In genomic region chr17:16322636-16323035, GRCh38 we compare ENCODE assay signal across 1 cellular context.
TF ChIP-seq lines count a peak whose summit lies in the region.

No MANE protein-coding gene starts in this region.

TF ChIP-seq in A549, 52 proteins besides CTCF, POLR2A, EP300 and RAD21 (continued from another document):
- TF ChIP-seq SREBF2 (IDR thresholded peaks at IDR 0.05) (no peak), HEYL (CRISPR knock-in tag; IDR thresholded peaks at IDR 0.05) (no peak), POLR2AphosphoS2 (conservative IDR thresholded peaks at IDR 0.05; ENCODE audit: low read length) (no peak), NR3C1 (IDR thresholded peaks at IDR 0.05) (no peak)
